2 cellular contexts compared by ENCODE assay signal in the genomic region with DNA sequence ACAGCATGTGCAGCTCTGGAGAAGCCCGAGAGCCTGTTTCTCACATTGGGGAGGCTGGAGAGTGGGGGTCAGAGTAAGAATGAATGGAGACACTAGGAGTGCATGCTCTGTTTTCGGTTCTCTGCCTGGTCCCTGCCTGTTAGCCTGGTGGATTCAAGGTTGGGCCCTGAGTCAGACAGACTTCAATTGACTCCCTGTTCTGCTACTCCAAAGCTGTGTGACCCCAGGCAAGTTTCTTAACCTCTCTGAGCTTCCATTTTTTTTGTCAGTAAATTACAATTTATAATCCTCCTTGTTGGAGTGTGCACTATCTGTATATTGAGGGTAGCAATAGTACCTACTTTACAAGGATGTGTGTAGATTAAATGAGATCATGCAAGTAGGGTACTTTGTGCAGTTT.
TF ChIP-seq lines count a peak whose summit lies in the region.

No MANE protein-coding gene starts in this region.

TF ChIP-seq in A549, 52 proteins besides CTCF, POLR2A, EP300 and RAD21:
- TF ChIP-seq MAZ (IDR thresholded peaks at IDR 0.05; ENCODE audit: borderline replicate concordance, low read depth, low read length) (no peak), CEBPB (IDR thresholded peaks at IDR 0.05) (no peak), NPAS2 (CRISPR knock-in tag; IDR thresholded peaks at IDR 0.05; ENCODE audit: borderline replicate concordance) (no peak), ZFP36 (IDR thresholded peaks at IDR 0.05; ENCODE audit: borderline replicate concordance, partially characterized antibody) (peak; percentile 41), RARB (CRISPR knock-in tag; IDR thresholded peaks at IDR 0.05) (no peak), GATA3 (IDR thresholded peaks at IDR 0.05; ENCODE audit: borderline replicate concordance) (no peak), RCOR1 (IDR thresholded peaks at IDR 0.05; ENCODE audit: low read depth, low read length) (no peak)

TF ChIP-seq in H1, 55 proteins besides CTCF, POLR2A, EP300 and RAD21:
- TF ChIP-seq CBX5 (IDR thresholded peaks at IDR 0.05; ENCODE audit: low read depth, low read length) (no peak), SP4 (IDR thresholded peaks at IDR 0.05; ENCODE audit: low read length) (no peak), BACH1 (IDR thresholded peaks at IDR 0.05; ENCODE audit: low read length) (no peak), KDM1A (IDR thresholded peaks at IDR 0.05; ENCODE audit: borderline replicate concordance, low read length) (0 out of 2 replicates have a peak, but pooled peaks have one; percentile 20), HDAC6 (IDR thresholded peaks at IDR 0.05; ENCODE audit: low read depth, low read length) (no peak), HDAC2 (IDR thresholded peaks at IDR 0.05; ENCODE audit: borderline replicate concordance in 1 of 2, low read depth in 2 of 2, low read length in 2 of 2) (no peak)
